ENCODE assay signal across 21 cellular contexts in the genomic region with DNA sequence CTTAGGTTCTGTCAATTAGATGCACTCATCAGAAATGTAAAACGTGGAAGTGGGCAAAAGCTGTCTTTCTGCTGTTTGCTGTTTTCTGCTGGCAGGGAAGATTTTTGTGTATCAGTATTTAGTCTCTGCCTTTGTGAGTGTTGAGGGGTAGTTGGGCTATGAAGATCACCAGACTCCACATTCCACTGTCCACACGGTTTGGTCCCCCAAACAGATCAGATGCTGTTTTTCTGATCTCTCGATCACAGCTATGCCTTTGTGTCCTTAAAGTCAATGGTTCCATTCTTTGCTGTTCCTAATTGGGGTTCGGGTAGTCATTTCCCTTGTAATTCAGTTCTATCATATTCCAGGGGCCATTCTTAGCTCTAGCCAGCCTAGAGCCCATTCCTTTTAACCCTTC. TPM values are rescaled to one million over a fixed set of nuclear protein-coding genes. Genes with fewer than 3 reads are reported as not detected.
DNase-seq lines count a peak whose midpoint lies in the region; ATAC-seq, FAIRE-seq and TF ChIP-seq lines count a peak whose summit lies in the region.
"Had no signal": no experiment of that assay in that cellular context is flagged by ENCODE, and none has a peak within 500 bp of the region (broad histone marks: within the 10 kb centered on the region; RNA-seq: fewer than 3 reads in every experiment).

No MANE protein-coding gene starts in this region.

- H4K8ac ChIP-seq in H1 (ENCODE audit: extremely low read depth, insufficient read depth, low read length) (no peak overlapping the region), H9 (replicated peaks; ENCODE audit: insufficient read length, low read depth, low read length) (no peak overlapping the region)

- H3K27ac ChIP-seq in H1 (ENCODE audit: low read depth, low read length) = no peak overlapping the region
- H3K27ac ChIP-seq in H9 (ENCODE audit: insufficient read length, low read depth, low read length) = no peak overlapping the region
- H3K27ac ChIP-seq: HL-60 had no signal

- no peaks in the 10 kb centered on the region for H3K4me1 ChIP-seq in H1 (replicated peaks in 1 of 4; ENCODE audit: control insufficient read depth in 3 of 4, insufficient read depth in 4 of 4, low read length in 3 of 4)
- H3K4me1 ChIP-seq in H9 (ENCODE audit: insufficient read depth, low read length) = no peaks in the 10 kb centered on the region
- H3K4me1 ChIP-seq: HAP-1 had no signal

- H2BK15ac ChIP-seq in H1 (ENCODE audit: low read length) = no peak overlapping the region
- H2BK15ac ChIP-seq in H9 (ENCODE audit: low read depth, low read length) = no peak overlapping the region

- no peaks in the 10 kb centered on the region for H3K79me1 ChIP-seq in H1 (ENCODE audit: low read depth, low read length)
- H3K79me1 ChIP-seq in H9 (ENCODE audit: insufficient read depth, low read depth, low read length, poor library complexity, severe bottlenecking) = no peaks in the 10 kb centered on the region

- H2AK5ac ChIP-seq in H1 (ENCODE audit: low read depth, low read length) = no peak overlapping the region
- no peak overlapping the region for H2AK5ac ChIP-seq in H9 (ENCODE audit: insufficient read length, low read length)

- no peaks in the 10 kb centered on the region for H3K36me3 ChIP-seq in H1 (ENCODE audit: control insufficient read depth in 2 of 4, insufficient read depth in 4 of 4, low read length in 3 of 4)
- H3K36me3 ChIP-seq: HAP-1 had no signal

- H2BK12ac ChIP-seq in H1 (ENCODE audit: low read depth, low read length) (no peak overlapping the region; the same call in 1 of the 2 replicates), H9 (ENCODE audit: insufficient read length, low read depth, low read length) (no peak overlapping the region)

- H3K23ac ChIP-seq in H1 (ENCODE audit: insufficient read length) (no peak overlapping the region), H9 (ENCODE audit: insufficient read length, low read depth, low read length) (no peak overlapping the region)

- H3K36me3 Mint-ChIP-seq in neural crest cell (ENCODE audit: low read depth) (peaks cover 5% of the 10 kb centered on the region), H9 (ENCODE audit: insufficient read depth in 1 of 3, low read depth in 3 of 3) (peaks cover 0 to 13% (median 10%) of the 10 kb centered on the region in 3 experiments; a peak in 4 of 7 replicates)
- H3K36me3 Mint-ChIP-seq in activated T-helper 2 cell treated with anti-CD3 and anti-CD28 coated beads, Interferon-gamma antibody, Interleukin-2, Interleukin-4, amounts not matched to agents 10 μg/mL and 5 μg/mL and 100 μg/mL, durations not matched to agents 14 hours and 24 hours and 36 hours (ENCODE audit: low read depth) = no peaks in the 10 kb centered on the region
- H3K36me3 Mint-ChIP-seq: CD14-positive monocyte; CD4-positive, alpha-beta memory T cell had no signal

- no peak overlapping the region for H3T11ph ChIP-seq in H9 (ENCODE audit: low read length)

- H4K20me1 ChIP-seq in H1 (replicated peaks in 1 of 2; ENCODE audit: control insufficient read depth in 1 of 2, insufficient read depth in 2 of 2, low read length in 2 of 2) = no peaks in the 10 kb centered on the region
- no peaks in the 10 kb centered on the region for H4K20me1 ChIP-seq in H9 (ENCODE audit: control insufficient read depth, insufficient read depth, insufficient read length)

- FAIRE-seq in GM12891 (lab: Jason Lieb, UNC) (peak; percentile 38), H1 (lab: Jason Lieb, UNC) (no peak)
- FAIRE-seq: A204.1, GM12892 had no signal

- H3K18ac ChIP-seq in H1 (ENCODE audit: extremely low read depth, low read length) (no peak overlapping the region), H9 (ENCODE audit: insufficient read length, low read depth, low read length) (no peak overlapping the region)

- H3K14ac ChIP-seq in H1 (ENCODE audit: insufficient read length) (no peak overlapping the region), H9 (ENCODE audit: insufficient read depth, low read length) (no peak overlapping the region)

- DNase-seq in GM12891 (ENCODE audit: insufficient read length, low spot score) = no peak
- DNase-seq in H1 (ENCODE audit: low read depth in 1 of 2, low spot score in 2 of 2) = no peak
- no peak for DNase-seq in neural crest cell (ENCODE audit: low read depth, low spot score)
- DNase-seq in GM13976 (ENCODE audit: low spot score) = no peak
- no peak for DNase-seq in H9
- DNase-seq in activated T-helper 2 cell treated with anti-CD3 and anti-CD28 coated beads, Interferon-gamma antibody, Interleukin-2, Interleukin-4, amounts not matched to agents 10 μg/mL and 5 μg/mL and 100 μg/mL, durations not matched to agents 14 hours and 24 hours and 36 hours (ENCODE audit: low spot score) = no peak
- DNase-seq: ACHN; CD4-positive, alpha-beta memory T cell; DMS53; DND-41; EL; GOT3; IMR-90 had no signal

- no peak overlapping the region for H2AFZ ChIP-seq in H1 (ENCODE audit: low read length)
- H2AFZ ChIP-seq in H9 (ENCODE audit: low read length) = no peak overlapping the region

- H3K27me3 ChIP-seq in H1 (replicated peaks in 1 of 4; ENCODE audit: control insufficient read depth in 3 of 4, extremely low read depth in 1 of 4, insufficient read depth in 3 of 4, low read length in 3 of 4) (peaks cover 0 to 1% (median 0%) of the 10 kb centered on the region in 4 experiments; a peak in 1 of 7 replicates), H9 (ENCODE audit: insufficient read depth, low read length) (no peaks in the 10 kb centered on the region)

- TF ChIP-seq CTCF in H1 (IDR thresholded peaks at IDR 0.05; ENCODE audit: control extremely low read depth in 1 of 3, insufficient read depth in 1 of 3, low read depth in 1 of 3, low read length in 3 of 3) (no peak), neural crest cell (conservative IDR thresholded peaks at IDR 0.05) (no peak), GM13976 (IDR thresholded peaks at IDR 0.05; ENCODE audit: borderline replicate concordance, control extremely low read depth, extremely low read depth, insufficient read depth, missing control alignments) (no peak), H9 (conservative IDR thresholded peaks at IDR 0.05) (no peak)

- H3K4ac ChIP-seq in H1 (replicated peaks; ENCODE audit: insufficient read length, low read depth, low read length) = no peak overlapping the region
- H3K4ac ChIP-seq in H9 (ENCODE audit: low read depth, low read length) = no peak overlapping the region

- H2BK20ac ChIP-seq in H1 (ENCODE audit: low read length) = peak overlapping the region; percentile 76; the same call in 1 of the 2 replicates
- H2BK20ac ChIP-seq in H9 (ENCODE audit: low read depth, low read length, poor library complexity, severe bottlenecking) = no peak overlapping the region

- peak overlapping the region; percentile 63 for H3K27ac Mint-ChIP-seq in neural crest cell (ENCODE audit: unreplicated experiment)
- H3K27ac Mint-ChIP-seq in H9 = no peak overlapping the region
- no peak overlapping the region for H3K27ac Mint-ChIP-seq in activated T-helper 2 cell treated with anti-CD3 and anti-CD28 coated beads, Interferon-gamma antibody, Interleukin-2, Interleukin-4, amounts not matched to agents 10 μg/mL and 5 μg/mL and 100 μg/mL, durations not matched to agents 14 hours and 24 hours and 36 hours
- H3K27ac Mint-ChIP-seq: CD14-positive monocyte; CD4-positive, alpha-beta memory T cell had no signal

- in situ Hi-C loops in GM13976 (cut with MboI; ENCODE audit: low sequenced_read_pairs, unreplicated experiment) = no loop called here

- H2BK5ac ChIP-seq in H1 (ENCODE audit: low read depth, low read length) (no peak overlapping the region; the same call in 1 of the 2 replicates), H9 (ENCODE audit: insufficient read length, low read length) (no peak overlapping the region)

- H3K56ac ChIP-seq in H1 (replicated peaks; ENCODE audit: insufficient read length, low read depth, low read length) (no peak overlapping the region), H9 (ENCODE audit: insufficient read length, low read depth, low read length) (no peak overlapping the region)

- TF ChIP-seq POLR2A in GM12891 (IDR thresholded peaks at IDR 0.05; ENCODE audit: low read depth, low read length) (no peak), H1 (IDR thresholded peaks at IDR 0.05; ENCODE audit: control extremely low read depth in 1 of 2, low read depth in 2 of 2, low read length in 2 of 2) (no peak)

- POLR2A ChIA-PET in H1 (lab: Charles Lee; ENCODE audit: partially characterized antibody) = no interaction called here

- H3K23me2 ChIP-seq in H1 (ENCODE audit: low read depth, low read length) (no peaks in the 10 kb centered on the region; the same call in 1 of the 2 replicates), H9 (ENCODE audit: insufficient read length, low read depth, low read length, poor library complexity, severe bottlenecking) (no peaks in the 10 kb centered on the region)

- TF ChIP-seq RAD21 in H1 (IDR thresholded peaks at IDR 0.05 in 1 of 2, conservative IDR thresholded peaks at IDR 0.05 in 1 of 2; ENCODE audit: low read depth in 2 of 2, low read length in 2 of 2) = no peak

- no peak overlapping the region for H3K9ac ChIP-seq in H1 (replicated peaks in 1 of 4; ENCODE audit: extremely low read depth in 1 of 4, low read depth in 3 of 4, low read length in 3 of 4)
- no peak overlapping the region for H3K9ac ChIP-seq in H9 (ENCODE audit: extremely low read depth, insufficient read length, low read length)

- H3K9me3 Mint-ChIP-seq in neural crest cell (peaks cover 5% of the 10 kb centered on the region), H9 (peaks cover 6 to 12% of the 10 kb centered on the region in 2 experiments)
- H3K9me3 Mint-ChIP-seq in activated T-helper 2 cell treated with anti-CD3 and anti-CD28 coated beads, Interferon-gamma antibody, Interleukin-2, Interleukin-4, amounts not matched to agents 10 μg/mL and 5 μg/mL and 100 μg/mL, durations not matched to agents 14 hours and 24 hours and 36 hours = peaks cover 6% of the 10 kb centered on the region

- H3K4me1 Mint-ChIP-seq in neural crest cell (peaks cover 11% of the 10 kb centered on the region), H9 (peaks cover 16 to 17% of the 10 kb centered on the region in 2 experiments)
- H3K4me1 Mint-ChIP-seq in activated T-helper 2 cell treated with anti-CD3 and anti-CD28 coated beads, Interferon-gamma antibody, Interleukin-2, Interleukin-4, amounts not matched to agents 10 μg/mL and 5 μg/mL and 100 μg/mL, durations not matched to agents 14 hours and 24 hours and 36 hours (ENCODE audit: low read depth) = no peaks in the 10 kb centered on the region
- H3K4me1 Mint-ChIP-seq: CD4-positive, alpha-beta memory T cell had no signal

- H4K91ac ChIP-seq in H1 (replicated peaks; ENCODE audit: insufficient read length, low read length) (no peak overlapping the region), H9 (ENCODE audit: insufficient read length, low read depth, low read length) (no peak overlapping the region)

- H3K27me3 Mint-ChIP-seq in neural crest cell (ENCODE audit: low read depth) = no peaks in the 10 kb centered on the region
- no peaks in the 10 kb centered on the region for H3K27me3 Mint-ChIP-seq in H9 (ENCODE audit: low read depth)
- peaks cover 10% of the 10 kb centered on the region for H3K27me3 Mint-ChIP-seq in activated T-helper 2 cell treated with anti-CD3 and anti-CD28 coated beads, Interferon-gamma antibody, Interleukin-2, Interleukin-4, amounts not matched to agents 10 μg/mL and 5 μg/mL and 100 μg/mL, durations not matched to agents 14 hours and 24 hours and 36 hours (ENCODE audit: low read depth)

- H3K4me3 Mint-ChIP-seq in neural crest cell (no peak overlapping the region), H9 (no peak overlapping the region)
- H3K4me3 Mint-ChIP-seq in activated T-helper 2 cell treated with anti-CD3 and anti-CD28 coated beads, Interferon-gamma antibody, Interleukin-2, Interleukin-4, amounts not matched to agents 10 μg/mL and 5 μg/mL and 100 μg/mL, durations not matched to agents 14 hours and 24 hours and 36 hours (ENCODE audit: low read depth) = no peak overlapping the region
- H3K4me3 Mint-ChIP-seq: CD14-positive monocyte; CD4-positive, alpha-beta memory T cell had no signal

- no peak for TF ChIP-seq EP300 in H1 (IDR thresholded peaks at IDR 0.05; ENCODE audit: borderline replicate concordance in 1 of 2, low read depth in 2 of 2, low read length in 2 of 2)

- intact Hi-C loops in activated T-helper 2 cell treated with anti-CD3 and anti-CD28 coated beads, Interferon-gamma antibody, Interleukin-2, Interleukin-4, amounts not matched to agents 10 μg/mL and 5 μg/mL and 100 μg/mL, durations not matched to agents 14 hours and 24 hours and 36 hours (cut with micrococcal nuclease) = no loop called here

- CTCF ChIA-PET in H1 (lab: Charles Lee; ENCODE audit: partially characterized antibody) = interaction anchor here (1.2 to 3.8 kb wide), 4 partner anchors 9 to 24 kb away, joined by 5 to 28 read pairs (median 15); no protein-coding TSS in a partner anchor

- H3K9me3 ChIP-seq in H1 (ENCODE audit: insufficient read depth in 2 of 2, low read depth in 1 of 2, low read length in 1 of 2) (peaks cover 6 to 9% of the 10 kb centered on the region in 2 experiments; a peak in 3 of 4 replicates), H9 (ENCODE audit: control insufficient read depth, low read depth, low read length) (peaks cover 7% of the 10 kb centered on the region)
- H3K9me3 ChIP-seq: HAP-1 had no signal

- H3K4me2 ChIP-seq in H1 (ENCODE audit: insufficient read depth in 1 of 2, low read depth in 2 of 2, low read length in 2 of 2) (no peak overlapping the region), H9 (ENCODE audit: insufficient read depth, insufficient read length, low read length) (no peak overlapping the region)

- no peak for ATAC-seq in HG02623 (IDR thresholded peaks at IDR 0.05; ENCODE audit: unreplicated experiment)
- ATAC-seq: K562 had no signal

- H4K5ac ChIP-seq in H1 (ENCODE audit: insufficient read length, low read depth, low read length) (no peak overlapping the region), H9 (ENCODE audit: insufficient read length, low read depth, low read length) (no peak overlapping the region)

- H3K79me2 ChIP-seq in H1 (ENCODE audit: control insufficient read depth in 1 of 2, insufficient read depth in 2 of 2, low read length in 2 of 2) (no peaks in the 10 kb centered on the region), H9 (ENCODE audit: insufficient read depth, low read length) (no peaks in the 10 kb centered on the region)

- H3K4me3 ChIP-seq in H1 (ENCODE audit: extremely low read depth in 1 of 4, insufficient read depth in 2 of 4, low read depth in 3 of 4, low read length in 4 of 4) = no peak overlapping the region
- H3K4me3 ChIP-seq: HAP-1, K562 had no signal

- WGBS in H1 (ENCODE audit: extremely low coverage in 1 of 2, insufficient coverage in 1 of 2, insufficient read length in 1 of 2, insufficient replicate concordance in 2 of 2, low coverage in 1 of 2, low lambda C conversion rate in 2 of 2, missing lambda C conversion rate in 1 of 2), 2 experiments = 82% methylated on average over 4 of the region's 4 CpGs; no CpG with 5 or more reads in 1 of the 2 experiments
- WGBS in H9 (ENCODE audit: extremely low coverage, insufficient read length, low lambda C conversion rate) = no CpG with 5 or more reads among the region's 4 CpGs

- H2BK120ac ChIP-seq in H1 (replicated peaks; ENCODE audit: low read depth, low read length) (no peak overlapping the region), H9 (ENCODE audit: low read depth, low read length, poor library complexity, severe bottlenecking) (no peak overlapping the region)

RNA-seq across cellular contexts. Expression of a gene that starts 27.0 kb away (rescaled TPM):
- polyA plus RNA-seq in GM12891 (2012; ENCODE audit: low read depth, missing spikeins) = 7.1 TPM
- 2.3 and 4.4 TPM in 2 replicates for total RNA-seq in H1 (2021; fragmentation: NEBNext Ultra II Directional; extraction: Animal tissue kit (Norgen Biotek cat#: 25700))
- polyA plus RNA-seq in H1 (2011; rRNA removed) = 2.2 and 2.6 TPM in 2 replicates
- polyA plus RNA-seq in H1 (2011; cell fraction: cytosol; rRNA removed) = 3.4 TPM
- polyA plus RNA-seq in H1 (2011; cell fraction: nucleus; rRNA removed) = 1.6 TPM
- polyA plus RNA-seq in H1 (2012, experiment 1 of 2) = 1.8 to 3.9 TPM (median 2.5 TPM) in 4 replicates
- 0.88 TPM for polyA plus RNA-seq in H1 (2012, experiment 2 of 2)
- polyA plus RNA-seq in H1 (2013, experiment 1 of 2) = 2.8 TPM
- 2.8 TPM for polyA plus RNA-seq in H1 (2013, experiment 2 of 2)
- 1.5 and 3.0 TPM in 2 replicates for polyA minus RNA-seq in H1 (2011; rRNA and poly(A)+ RNA removed)
- polyA minus RNA-seq in H1 (2011; cell fraction: cytosol; rRNA and poly(A)+ RNA removed) = not detected
- polyA minus RNA-seq in H1 (2011; cell fraction: nucleus; rRNA and poly(A)+ RNA removed) = 2.8 TPM
- total RNA-seq in neural crest cell (9.1 and 12.7 TPM in 2 replicates), H9 (2021) (1.1 and 2.4 TPM in 2 replicates)
- total RNA-seq in activated T-helper 2 cell treated with anti-CD3 and anti-CD28 coated beads, Interferon-gamma antibody, Interleukin-2, Interleukin-4, amounts not matched to agents 10 μg/mL and 5 μg/mL and 100 μg/mL, durations not matched to agents 14 hours and 24 hours and 36 hours = 3.0 and 4.6 TPM in 2 replicates
- total RNA-seq: G401 had no signal
